Comparison of ENCODE assay signal across 24 cellular contexts in the genomic region with DNA sequence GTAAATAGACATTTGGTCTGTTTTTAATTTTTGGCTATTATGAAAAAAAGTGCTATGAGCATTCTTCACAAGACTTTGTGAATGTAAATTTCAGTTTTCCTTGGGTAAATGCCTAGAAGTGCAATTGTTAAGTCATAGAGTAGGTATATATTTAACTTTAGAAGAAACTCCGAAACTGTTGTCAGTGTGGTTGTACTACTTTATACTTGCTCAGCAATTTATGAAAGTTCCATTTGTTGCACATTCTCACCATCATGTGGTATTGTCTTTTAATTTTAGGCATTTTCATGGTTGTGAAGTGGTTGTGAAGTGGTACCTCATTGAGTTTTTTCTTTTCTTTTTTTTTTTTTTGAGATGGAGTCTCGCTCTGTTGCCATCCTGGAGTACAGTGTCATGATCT.
"Had no signal": no experiment of that assay in that cellular context is flagged by ENCODE, and none has a peak within 500 bp of the region (broad histone marks: within the 10 kb centered on the region; RNA-seq: fewer than 3 reads in every experiment).

No MANE protein-coding gene starts in this region.

- H3K4me1 ChIP-seq: esophagus muscularis mucosa, gastrocnemius medialis, heart right ventricle, left lung, lower lobe of right lung had no signal

- H3K9me3 ChIP-seq: esophagus muscularis mucosa, gastrocnemius medialis, left lung, lower lobe of right lung, mucosa of descending colon had no signal

- ATAC-seq: gastrocnemius medialis; heart right ventricle; left cardiac atrium; left lung; left ventricle myocardium superior; lower lobe of right lung; mucosa of descending colon; naive thymus-derived CD8-positive, alpha-beta T cell had no signal

- H3K27ac ChIP-seq: coronary artery, dorsolateral prefrontal cortex, esophagus muscularis mucosa, gastrocnemius medialis, heart right ventricle, left lung, lower lobe of right lung had no signal

- DNase-seq: dermis blood vessel endothelial cell; dorsolateral prefrontal cortex; effector CD4-positive, alpha-beta T cell; effector memory CD4-positive, alpha-beta T cell; foreskin fibroblast; foreskin melanocyte; gastrocnemius medialis; glutamatergic neuron; head of caudate nucleus; heart right ventricle; hippocampal formation; left cardiac atrium; left lung; left ventricle myocardium superior; lower lobe of right lung; mesenchymal stem cell; mucosa of descending colon; naive B cell; naive thymus-derived CD8-positive, alpha-beta T cell had no signal

- FAIRE-seq: endothelial cell of umbilical vein, islet of Langerhans, keratinocyte had no signal

- H3K4me3 ChIP-seq: coronary artery, dorsolateral prefrontal cortex, esophagus muscularis mucosa, gastrocnemius medialis, heart right ventricle, left lung, lower lobe of right lung, mucosa of descending colon had no signal

- H3K27me3 ChIP-seq: dorsolateral prefrontal cortex, esophagus muscularis mucosa, gastrocnemius medialis, heart right ventricle, left lung had no signal
